In the genomic region with DNA sequence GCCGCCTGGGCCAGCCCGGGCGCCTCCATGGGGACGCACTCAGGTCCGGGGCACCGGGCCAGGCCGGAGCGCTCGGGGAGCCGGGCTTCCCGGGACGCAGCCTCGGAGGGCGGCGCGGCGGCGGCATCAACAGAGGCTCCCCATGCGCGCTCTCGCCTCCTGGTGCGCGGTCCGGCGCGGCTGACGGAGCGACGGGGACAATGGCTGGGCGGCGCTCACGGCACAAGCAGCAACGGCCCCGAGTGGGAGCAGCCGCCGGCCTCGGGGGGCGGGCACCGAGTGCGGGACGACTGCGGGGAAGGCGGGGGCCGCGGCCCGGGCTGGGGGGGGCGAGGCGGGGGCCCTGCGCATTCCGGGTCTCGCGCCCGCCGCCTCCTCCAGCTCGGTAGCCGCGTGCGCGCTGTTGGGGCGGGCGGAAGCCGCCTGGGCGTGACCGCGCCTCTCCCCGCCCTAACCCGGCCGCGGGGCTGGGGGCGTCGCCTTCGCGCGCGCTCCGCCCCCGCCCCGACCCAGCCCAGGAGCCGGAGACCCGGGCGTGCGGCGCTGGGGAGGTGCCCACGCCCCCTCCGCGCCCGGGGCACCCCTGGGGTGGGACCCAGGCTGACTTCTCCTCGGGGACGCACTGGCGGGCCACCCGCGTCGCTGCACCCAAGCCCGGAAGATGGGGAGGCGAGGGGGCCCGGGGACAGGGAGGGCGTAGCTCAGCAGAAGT, we compare ENCODE assay signal across 8 cellular contexts. TPM values are rescaled to one million over a fixed set of nuclear protein-coding genes. Genes with fewer than 3 reads are reported as not detected.
A peak's percentile ranks its signal among the peaks of the same experiment; 100 is the strongest.
DNase-seq lines count a peak whose midpoint lies in the region; ATAC-seq, FAIRE-seq and TF ChIP-seq lines count a peak whose summit lies in the region.

A gene (minus strand): TSS at position 425 of the 712 bp plus-strand sequence. CDS start 396 bp downstream, at position 29.

- peak within 1 kb of the TSS; percentile 82 for H3K4me3 ChIP-seq in HUES48 (ENCODE audit: low read depth, low read length)
- peak within 1 kb of the TSS; percentile 68 for H3K4me3 ChIP-seq in iPS-20b (ENCODE audit: low read length)
- peak within 1 kb of the TSS; percentile 82 for H3K4me3 ChIP-seq in smooth muscle cell

- no peak for FAIRE-seq in D721Med (lab: Jason Lieb, UNC)

- peaks cover 2% of the 10 kb centered on the region for H3K36me3 Mint-ChIP-seq in T-helper 17 cell (ENCODE audit: low read depth)

- H3K4me2 ChIP-seq in smooth muscle cell = peak within 1 kb of the TSS; percentile 89

- H3K27me3 ChIP-seq in HUES48 (ENCODE audit: control insufficient read depth, insufficient read depth, low read length) (peaks cover 22% of the 10 kb centered on the region), iPS-20b (ENCODE audit: insufficient read depth, low read length) (peaks cover 22% of the 10 kb centered on the region; the same call in 1 of the 2 replicates), smooth muscle cell (ENCODE audit: low read depth) (no peaks in the 10 kb centered on the region)

- peak within 1 kb of the TSS; percentile 60 for H3K9ac ChIP-seq in HUES48 (ENCODE audit: low read depth, low read length)
- peak within 1 kb of the TSS; percentile 51; the same call in 1 of the 2 replicates for H3K9ac ChIP-seq in iPS-20b (ENCODE audit: low read depth, low read length)
- no peak within 1 kb of the TSS for H3K9ac ChIP-seq in smooth muscle cell (ENCODE audit: low read depth)

- H3K27ac Mint-ChIP-seq in T-helper 17 cell = peak within 1 kb of the TSS; percentile 92

- peak within 1 kb of the TSS; percentile 81 for H2AFZ ChIP-seq in smooth muscle cell (ENCODE audit: low read depth)

- H3K9me3 ChIP-seq in HUES48 (ENCODE audit: control insufficient read depth, insufficient read depth, low read length) (no peaks in the 10 kb centered on the region), T-helper 17 cell (ENCODE audit: control insufficient read depth, low read length, poor library complexity, severe bottlenecking) (no peaks in the 10 kb centered on the region), iPS-20b (ENCODE audit: insufficient read depth, low read depth, low read length) (no peaks in the 10 kb centered on the region), smooth muscle cell (replicated peaks; ENCODE audit: low read depth) (no peaks in the 10 kb centered on the region)

- H3K36me3 ChIP-seq in HUES48 (ENCODE audit: control insufficient read depth, insufficient read depth, low read length) (no peaks in the 10 kb centered on the region), iPS-20b (ENCODE audit: insufficient read depth, low read depth, low read length) (no peaks in the 10 kb centered on the region), smooth muscle cell (ENCODE audit: low read depth) (no peaks in the 10 kb centered on the region)

- H3F3A ChIP-seq in smooth muscle cell (ENCODE audit: low read depth) = no peaks in the 10 kb centered on the region

- no peak for TF ChIP-seq CTCF in D721Med (IDR thresholded peaks at IDR 0.05; ENCODE audit: insufficient read depth, missing control alignments)
- TF ChIP-seq CTCF in smooth muscle cell (IDR thresholded peaks at IDR 0.05; ENCODE audit: borderline replicate concordance, insufficient read depth, poor library complexity, severe bottlenecking) = no peak

- H3K4me1 Mint-ChIP-seq in T-helper 17 cell = peaks cover 5% of the 10 kb centered on the region

- H3K27ac ChIP-seq in HUES48 (ENCODE audit: low read depth, low read length) (peak within 1 kb of the TSS; percentile 40), iPS-20b (ENCODE audit: low read length) (no peak within 1 kb of the TSS), smooth muscle cell (ENCODE audit: low read depth) (no peak within 1 kb of the TSS)

- no peaks in the 10 kb centered on the region for H3K27me3 Mint-ChIP-seq in T-helper 17 cell

- peak; percentile 41 for DNase-seq in D721Med (ENCODE audit: insufficient read length, low spot score)
- DNase-seq in T-helper 17 cell = peak; percentile 56 to 71 (median 68)
- DNase-seq in astrocyte of the hippocampus (ENCODE audit: low read depth, low spot score) = peak; percentile 82
- peak; percentile 26 for DNase-seq in smooth muscle cell (lab: John Stamatoyannopoulos, UW; ENCODE audit: unreplicated experiment)
- DNase-seq in SKM-1 treated with dmso at 0.1 percent for 144 hours (lab: John Stamatoyannopoulos, UW; ENCODE audit: unreplicated experiment) = no peak

- H3K4me1 ChIP-seq in HUES48 (ENCODE audit: control insufficient read depth, insufficient read depth, low read length) (peaks cover 23% of the 10 kb centered on the region), iPS-20b (ENCODE audit: insufficient read depth, low read length) (no peaks in the 10 kb centered on the region), smooth muscle cell (ENCODE audit: low read depth) (no peaks in the 10 kb centered on the region)

- no peaks in the 10 kb centered on the region for H3K79me2 ChIP-seq in smooth muscle cell (ENCODE audit: low read depth)

- ATAC-seq in GM21390 (IDR thresholded peaks at IDR 0.05; ENCODE audit: unreplicated experiment) (peak; percentile 80), T-helper 17 cell (peak; percentile 88)

- H3K4me3 Mint-ChIP-seq in T-helper 17 cell = peak within 1 kb of the TSS; percentile 98

- peaks cover 26% of the 10 kb centered on the region for H4K20me1 ChIP-seq in smooth muscle cell (ENCODE audit: low read depth)

- 52% methylated on average over 30 of the region's 97 CpGs for WGBS in smooth muscle cell (ENCODE audit: low lambda C conversion rate)

RNA-seq across cellular contexts. Expression of the gene that starts here (rescaled TPM):
- total RNA-seq in T-helper 17 cell = 10 to 100 TPM; 69.5 to 73.9 TPM
- total RNA-seq in smooth muscle cell = 9.5 and 12.8 TPM in 2 replicates
- polyA plus RNA-seq in smooth muscle cell = 10.1 and 18.5 TPM in 2 replicates
